2 cellular contexts compared by ENCODE assay signal in the genomic region with DNA sequence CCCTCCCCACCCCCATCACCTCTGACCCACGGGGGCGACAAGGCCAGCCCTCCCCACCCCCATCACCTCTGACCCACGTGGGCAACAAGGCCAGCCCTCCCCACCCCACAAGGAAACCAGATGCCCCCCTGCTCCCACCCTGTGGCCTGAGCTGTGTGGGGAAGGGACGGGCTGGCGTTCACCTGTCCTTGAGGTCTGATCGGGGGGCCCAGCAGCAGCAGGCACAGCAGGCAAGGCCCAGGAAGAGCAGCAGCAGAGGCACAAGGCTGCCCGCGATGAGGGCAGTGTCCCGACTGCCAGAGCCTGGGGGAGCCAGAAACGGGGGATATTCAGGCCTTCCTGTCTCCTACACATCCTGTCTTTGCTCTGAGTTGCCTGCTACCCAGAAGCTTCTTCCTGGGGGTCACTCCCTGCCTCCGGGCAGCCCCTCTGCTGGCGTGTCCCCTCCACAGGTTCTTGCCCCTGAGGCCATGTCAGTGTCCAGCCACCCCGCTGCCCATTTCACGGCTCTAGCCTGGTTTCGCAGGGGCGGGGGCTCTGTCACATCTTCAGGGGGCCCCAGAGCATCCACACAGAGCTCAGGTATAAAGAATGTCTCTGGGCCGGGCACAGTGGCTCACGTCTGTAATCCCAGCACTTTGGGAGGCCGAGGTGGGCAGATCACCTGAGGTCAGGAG.
TF ChIP-seq lines count a peak whose summit lies in the region.

No MANE protein-coding gene starts in this region.

TF ChIP-seq in SK-N-SH, 30 proteins besides CTCF, POLR2A, EP300 and RAD21 (continued from another document):
- TF ChIP-seq, protein P1, sequence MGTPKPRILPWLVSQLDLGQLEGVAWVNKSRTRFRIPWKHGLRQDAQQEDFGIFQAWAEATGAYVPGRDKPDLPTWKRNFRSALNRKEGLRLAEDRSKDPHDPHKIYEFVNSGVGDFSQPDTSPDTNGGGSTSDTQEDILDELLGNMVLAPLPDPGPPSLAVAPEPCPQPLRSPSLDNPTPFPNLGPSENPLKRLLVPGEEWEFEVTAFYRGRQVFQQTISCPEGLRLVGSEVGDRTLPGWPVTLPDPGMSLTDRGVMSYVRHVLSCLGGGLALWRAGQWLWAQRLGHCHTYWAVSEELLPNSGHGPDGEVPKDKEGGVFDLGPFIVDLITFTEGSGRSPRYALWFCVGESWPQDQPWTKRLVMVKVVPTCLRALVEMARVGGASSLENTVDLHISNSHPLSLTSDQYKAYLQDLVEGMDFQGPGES (IDR thresholded peaks at IDR 0.05; ENCODE audit: low read depth, low read length): no peak
- no peak for TF ChIP-seq ELF1 (IDR thresholded peaks at IDR 0.05)

TF ChIP-seq in SK-N-SH treated with all-trans-retinoic acid at 6 μM for 48 hours, 23 proteins besides CTCF, POLR2A, EP300 and RAD21 (continued from another document):
- TF ChIP-seq, protein P2, sequence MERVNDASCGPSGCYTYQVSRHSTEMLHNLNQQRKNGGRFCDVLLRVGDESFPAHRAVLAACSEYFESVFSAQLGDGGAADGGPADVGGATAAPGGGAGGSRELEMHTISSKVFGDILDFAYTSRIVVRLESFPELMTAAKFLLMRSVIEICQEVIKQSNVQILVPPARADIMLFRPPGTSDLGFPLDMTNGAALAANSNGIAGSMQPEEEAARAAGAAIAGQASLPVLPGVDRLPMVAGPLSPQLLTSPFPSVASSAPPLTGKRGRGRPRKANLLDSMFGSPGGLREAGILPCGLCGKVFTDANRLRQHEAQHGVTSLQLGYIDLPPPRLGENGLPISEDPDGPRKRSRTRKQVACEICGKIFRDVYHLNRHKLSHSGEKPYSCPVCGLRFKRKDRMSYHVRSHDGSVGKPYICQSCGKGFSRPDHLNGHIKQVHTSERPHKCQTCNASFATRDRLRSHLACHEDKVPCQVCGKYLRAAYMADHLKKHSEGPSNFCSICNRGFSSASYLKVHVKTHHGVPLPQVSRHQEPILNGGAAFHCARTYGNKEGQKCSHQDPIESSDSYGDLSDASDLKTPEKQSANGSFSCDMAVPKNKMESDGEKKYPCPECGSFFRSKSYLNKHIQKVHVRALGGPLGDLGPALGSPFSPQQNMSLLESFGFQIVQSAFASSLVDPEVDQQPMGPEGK (CRISPR knock-in tag; IDR thresholded peaks at IDR 0.05; ENCODE audit: borderline replicate concordance): no peak
